In the genomic region with DNA sequence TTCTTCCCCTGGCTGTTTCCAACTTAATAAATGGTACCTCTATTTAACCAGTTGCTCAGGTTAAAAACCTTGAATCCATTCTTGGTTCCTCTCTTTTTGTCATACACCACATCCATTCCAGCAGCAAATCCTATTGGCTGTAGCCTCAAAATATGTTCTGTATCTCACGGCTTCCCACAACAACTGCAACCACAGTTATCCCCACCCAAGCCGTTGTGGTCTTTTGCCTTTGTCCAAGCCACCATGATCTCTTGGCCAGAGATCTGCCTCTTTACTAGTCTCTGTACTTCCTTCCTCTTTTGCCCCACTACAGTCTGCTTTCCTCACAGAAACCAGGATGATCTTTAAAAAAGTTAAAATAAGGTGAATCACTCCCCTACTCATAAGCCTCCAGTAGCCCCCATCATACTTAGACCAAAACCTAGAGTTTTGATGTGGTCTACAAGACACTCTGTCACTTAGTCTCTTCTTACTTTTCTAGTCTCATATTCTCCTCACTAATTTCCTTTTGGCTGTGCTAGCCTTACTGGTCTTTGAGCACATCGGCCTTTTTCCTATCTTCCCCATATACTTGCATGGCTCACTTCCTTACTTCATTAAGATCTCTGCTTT, we compare ENCODE assay signal across 18 cellular contexts. TPM values are rescaled to one million over a fixed set of nuclear protein-coding genes. Genes with fewer than 3 reads are reported as not detected.
DNase-seq lines count a peak whose midpoint lies in the region; ATAC-seq and TF ChIP-seq lines count a peak whose summit lies in the region.
"Had no signal": no experiment of that assay in that cellular context is flagged by ENCODE, and none has a peak within 500 bp of the region (broad histone marks: within the 10 kb centered on the region; RNA-seq: fewer than 3 reads in every experiment).

No MANE protein-coding gene starts in this region.

- no peaks in the 10 kb centered on the region for H3K27me3 ChIP-seq in body of pancreas
- H3K27me3 ChIP-seq: BE2C, Peyer's patch had no signal

- DNase-seq in activated CD8-positive, alpha-beta memory T cell treated with anti-CD3 and anti-CD28 coated beads, Interleukin-2, amount 10 ng/mL, durations not matched to agents 7 days and 5 days = no peak
- no peak for DNase-seq in activated CD8-positive, alpha-beta memory T cell treated with anti-CD3 and anti-CD28 coated beads, Interleukin-2, amount 50 U/mL, for 48 hours
- peak; percentile 53 to 57 for DNase-seq in Kasumi-1 (lab: John Stamatoyannopoulos, UW)
- DNase-seq in OCI-M1 (lab: John Stamatoyannopoulos, UW) = peak; percentile 83
- DNase-seq in stimulated activated effector memory CD8-positive, alpha-beta T cell treated with anti-CD3 and anti-CD28 coated beads, Interleukin-12 subunit alpha, Interleukin-12 subunit beta, amount 100 ng/mL, for 72 hours (ENCODE audit: low spot score in 2 of 2) = no peak
- no peak for DNase-seq in body of pancreas
- DNase-seq in cardiac septum (ENCODE audit: low spot score) = no peak
- DNase-seq: BE2C; CD4-positive, alpha-beta memory T cell; DMS79; H7; NCI-H1105 treated with DMSO at 0.1 percent for 48 hours; NCI-H187 treated with DMSO at 0.1 percent for 48 hours; NCI-H446; Peyer's patch; Right ventricle myocardium superior had no signal

- ATAC-seq in activated CD8-positive, alpha-beta memory T cell treated with anti-CD3 and anti-CD28 coated beads, Interleukin-2, amount 10 ng/mL, durations not matched to agents 7 days and 5 days = no peak
- ATAC-seq in stimulated activated effector memory CD8-positive, alpha-beta T cell treated with anti-CD3 and anti-CD28 coated beads, Interleukin-12 subunit alpha, Interleukin-12 subunit beta, amount 100 ng/mL, for 72 hours = peak; percentile 66
- no peak for ATAC-seq in body of pancreas
- ATAC-seq: GM12878 had no signal

- no peak for TF ChIP-seq POLR2A in body of pancreas (IDR thresholded peaks at IDR 0.05)

- peaks cover 7% of the 10 kb centered on the region for H3K4me1 Mint-ChIP-seq in activated CD8-positive, alpha-beta memory T cell treated with anti-CD3 and anti-CD28 coated beads, Interleukin-2, amount 10 ng/mL, durations not matched to agents 7 days and 5 days
- H3K4me1 Mint-ChIP-seq in stimulated activated effector memory CD8-positive, alpha-beta T cell treated with anti-CD3 and anti-CD28 coated beads, Interleukin-12 subunit alpha, Interleukin-12 subunit beta, amount 100 ng/mL, for 72 hours = no peaks in the 10 kb centered on the region
- H3K4me1 Mint-ChIP-seq: CD4-positive, alpha-beta memory T cell; IgD-negative memory B cell had no signal

- H3K9me3 ChIP-seq in body of pancreas = no peaks in the 10 kb centered on the region
- H3K9me3 ChIP-seq: BE2C, Peyer's patch had no signal

- H3K4me1 ChIP-seq in body of pancreas = peaks cover 44% of the 10 kb centered on the region
- H3K4me1 ChIP-seq: BE2C had no signal

- no peaks in the 10 kb centered on the region for H3K27me3 Mint-ChIP-seq in activated CD8-positive, alpha-beta memory T cell treated with anti-CD3 and anti-CD28 coated beads, Interleukin-2, amount 10 ng/mL, durations not matched to agents 7 days and 5 days

- CTCF ChIA-PET in activated CD8-positive, alpha-beta memory T cell treated with anti-CD3 and anti-CD28 coated beads, Interleukin-2, amount 10 ng/mL, durations not matched to agents 7 days and 5 days (lab: Charles Lee) = no interaction called here

- H3K4me3 ChIP-seq in body of pancreas = no peak overlapping the region
- H3K4me3 ChIP-seq: GM12878, Peyer's patch had no signal

- no peaks in the 10 kb centered on the region for H3K36me3 Mint-ChIP-seq in activated CD8-positive, alpha-beta memory T cell treated with anti-CD3 and anti-CD28 coated beads, Interleukin-2, amount 10 ng/mL, durations not matched to agents 7 days and 5 days
- H3K36me3 Mint-ChIP-seq in stimulated activated effector memory CD8-positive, alpha-beta T cell treated with anti-CD3 and anti-CD28 coated beads, Interleukin-12 subunit alpha, Interleukin-12 subunit beta, amount 100 ng/mL, for 72 hours = no peaks in the 10 kb centered on the region
- H3K36me3 Mint-ChIP-seq: CD4-positive, alpha-beta memory T cell; IgD-negative memory B cell had no signal

- intact Hi-C loops in body of pancreas (cut with DNase I) = no loop called here
- intact Hi-C loops in cardiac septum (cut with DNase I) = no loop called here

- H3K27ac ChIP-seq in body of pancreas = no peak overlapping the region
- H3K27ac ChIP-seq: Peyer's patch had no signal

- 85 to 90% methylated on average over 3 of the region's 3 CpGs for WGBS in body of pancreas, 2 donors

- no peaks in the 10 kb centered on the region for H3K9me3 Mint-ChIP-seq in activated CD8-positive, alpha-beta memory T cell treated with anti-CD3 and anti-CD28 coated beads, Interleukin-2, amount 10 ng/mL, durations not matched to agents 7 days and 5 days (ENCODE audit: low read depth)
- H3K9me3 Mint-ChIP-seq in stimulated activated effector memory CD8-positive, alpha-beta T cell treated with anti-CD3 and anti-CD28 coated beads, Interleukin-12 subunit alpha, Interleukin-12 subunit beta, amount 100 ng/mL, for 72 hours = no peaks in the 10 kb centered on the region

- TF ChIP-seq CTCF in body of pancreas (IDR thresholded peaks at IDR 0.05) = no peak

- H3K36me3 ChIP-seq in body of pancreas (replicated peaks in 1 of 2; ENCODE audit: insufficient read depth in 1 of 2, low read depth in 2 of 2) = no peaks in the 10 kb centered on the region
- H3K36me3 ChIP-seq: BE2C, Peyer's patch had no signal

- peak overlapping the region; percentile 37 for H3K27ac Mint-ChIP-seq in activated CD8-positive, alpha-beta memory T cell treated with anti-CD3 and anti-CD28 coated beads, Interleukin-2, amount 10 ng/mL, durations not matched to agents 7 days and 5 days
- no peak overlapping the region for H3K27ac Mint-ChIP-seq in stimulated activated effector memory CD8-positive, alpha-beta T cell treated with anti-CD3 and anti-CD28 coated beads, Interleukin-12 subunit alpha, Interleukin-12 subunit beta, amount 100 ng/mL, for 72 hours
- H3K27ac Mint-ChIP-seq: CD4-positive, alpha-beta memory T cell; IgD-negative memory B cell had no signal

- H3K4me3 Mint-ChIP-seq in activated CD8-positive, alpha-beta memory T cell treated with anti-CD3 and anti-CD28 coated beads, Interleukin-2, amount 10 ng/mL, durations not matched to agents 7 days and 5 days = no peak overlapping the region
- H3K4me3 Mint-ChIP-seq in stimulated activated effector memory CD8-positive, alpha-beta T cell treated with anti-CD3 and anti-CD28 coated beads, Interleukin-12 subunit alpha, Interleukin-12 subunit beta, amount 100 ng/mL, for 72 hours = no peak overlapping the region
- H3K4me3 Mint-ChIP-seq: CD4-positive, alpha-beta memory T cell; IgD-negative memory B cell had no signal

RNA-seq across cellular contexts. Expression of gene MAOA, which starts 10.3 kb away (rescaled TPM):
- total RNA-seq in activated CD8-positive, alpha-beta memory T cell treated with anti-CD3 and anti-CD28 coated beads, Interleukin-2, amount 10 ng/mL, durations not matched to agents 7 days and 5 days = 1 to 10 TPM; 2.6 to 3.1 TPM
- 100 to 1,000 TPM in 1 of 2 donors, 10 to 100 TPM in 1; 47.1 to 118 TPM for total RNA-seq in body of pancreas
- 68.9 TPM for total RNA-seq in cardiac septum

Comparison
In these comparisons a context has a peak if more than half of its experiments do, and no peak if none do; other contexts are left out.
1. DNase-seq: peak in Kasumi-1 (2 of 2) and OCI-M1 (single experiment); none in activated CD8-positive, alpha-beta memory T cell treated with anti-CD3 and anti-CD28 coated beads, Interleukin-2, amount 10 ng/mL, durations not matched to agents 7 days and 5 days (single experiment), activated CD8-positive, alpha-beta memory T cell treated with anti-CD3 and anti-CD28 coated beads, Interleukin-2, amount 50 U/mL, for 48 hours (single experiment), stimulated activated effector memory CD8-positive, alpha-beta T cell treated with anti-CD3 and anti-CD28 coated beads, Interleukin-12 subunit alpha, Interleukin-12 subunit beta, amount 100 ng/mL, for 72 hours (0 of 2), body of pancreas (0 of 4) and cardiac septum (single experiment).
2. RNA of gene MAOA, which starts 10.3 kb away (total RNA-seq): 47.1 to 118 TPM in body of pancreas and 68.9 TPM in cardiac septum (single experiment); 2.6 to 3.1 TPM in activated CD8-positive, alpha-beta memory T cell treated with anti-CD3 and anti-CD28 coated beads, Interleukin-2, amount 10 ng/mL, durations not matched to agents 7 days and 5 days; every median in the first group is over 10 times any median in the second.